ENCODE assay signal across 21 cellular contexts in the genomic region with DNA sequence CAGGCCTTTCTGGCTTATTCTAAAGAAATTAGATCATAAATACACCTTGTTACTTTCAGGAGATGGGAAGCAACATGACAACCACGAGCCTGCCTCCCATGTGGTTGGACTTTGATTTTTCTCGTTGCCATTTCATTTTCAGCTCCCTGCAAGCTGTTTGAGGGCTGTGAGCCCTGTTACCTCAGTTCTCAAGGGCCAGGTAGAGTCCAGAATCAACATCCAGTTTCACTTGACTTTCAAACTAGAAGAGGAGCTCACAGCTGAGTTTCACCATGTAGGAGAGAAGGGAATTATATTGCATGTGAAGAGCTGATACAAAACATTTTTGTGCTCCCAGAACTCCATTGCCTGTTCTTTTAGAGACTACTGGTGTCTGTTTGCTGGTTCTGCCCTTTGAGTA.
DNase-seq lines count a peak whose midpoint lies in the region; ATAC-seq and TF ChIP-seq lines count a peak whose summit lies in the region.
"Had no signal": no experiment of that assay in that cellular context is flagged by ENCODE, and none has a peak within 500 bp of the region (broad histone marks: within the 10 kb centered on the region; RNA-seq: fewer than 3 reads in every experiment).

No MANE protein-coding gene starts in this region.

- 59 to 81% methylated on average over 2 of the region's 2 CpGs for WGBS in lung, 2 donors
- WGBS in thyroid gland, 2 donors: 49 to 57% methylated on average over 2 of the region's 2 CpGs

- H3K9me2 ChIP-seq in PC-3 (replicated peaks; ENCODE audit: low read length): no peaks in the 10 kb centered on the region

- no peak overlapping the region for H3K9ac ChIP-seq in PC-3 (ENCODE audit: low read length)
- H3K9ac ChIP-seq: BLaER1 treated with 17β-estradiol and CSF1 and Interleukin-3, amounts not matched to agents 10 nM and 100 nM; GM23248 had no signal

- peak overlapping the region; percentile 31 for H3K27ac ChIP-seq in cardiac muscle cell
- no peak overlapping the region for H3K27ac ChIP-seq in lung (ENCODE audit: low read depth in 1 of 2, low read length in 1 of 2)
- H3K27ac ChIP-seq in thyroid gland: peak overlapping the region; percentile 8 to 17 (median 14)
- H3K27ac ChIP-seq in PC-3 (ENCODE audit: low read length): no peak overlapping the region
- H3K27ac ChIP-seq: A549; BLaER1 treated with 17β-estradiol and CSF1 and Interleukin-3, amounts not matched to agents 10 nM and 100 nM; GM23248 had no signal

- no TSS peak for BruUV-seq in PC-3 (replicated peaks; lab: Mats Ljungman, UMichigan)

- no peak overlapping the region for H3K4me2 ChIP-seq in PC-3 (ENCODE audit: low read length)
- H3K4me2 ChIP-seq: A549; BLaER1 treated with 17β-estradiol and CSF1 and Interleukin-3, amounts not matched to agents 10 nM and 100 nM had no signal

- no peak overlapping the region for H2AFZ ChIP-seq in PC-3 (ENCODE audit: low read length)
- H2AFZ ChIP-seq: GM23248 had no signal

- TF ChIP-seq CTCF in cardiac muscle cell (IDR thresholded peaks at IDR 0.05; ENCODE audit: low read depth, low read length) (no peak), lung (IDR thresholded peaks at IDR 0.05; ENCODE audit: control extremely low read depth, extremely low read depth) (no peak), thyroid gland (IDR thresholded peaks at IDR 0.05) (no peak), PC-3 (conservative IDR thresholded peaks at IDR 0.05; ENCODE audit: low read depth, low read length) (no peak)

- CTCF ChIA-PET in PC-3 (lab: Charles Lee): no interaction called here

- no peak overlapping the region for H3K4me3 ChIP-seq in cardiac muscle cell
- no peak overlapping the region for H3K4me3 ChIP-seq in lung
- no peak overlapping the region for H3K4me3 ChIP-seq in thyroid gland (replicated peaks in 1 of 3)
- no peak overlapping the region for H3K4me3 ChIP-seq in PC-3 (ENCODE audit: low read length)
- H3K4me3 ChIP-seq: A549; BLaER1 treated with 17β-estradiol and CSF1 and Interleukin-3, amounts not matched to agents 10 nM and 100 nM; GM12878; GM23248 had no signal

- no peak for TF ChIP-seq POLR2A in thyroid gland (IDR thresholded peaks at IDR 0.05)

- H3K36me3 ChIP-seq in cardiac muscle cell (no peaks in the 10 kb centered on the region), lung (ENCODE audit: control insufficient read depth in 2 of 2, insufficient read depth in 2 of 2, low read length in 2 of 2) (no peaks in the 10 kb centered on the region), thyroid gland (no peaks in the 10 kb centered on the region), PC-3 (ENCODE audit: low read depth, low read length) (no peaks in the 10 kb centered on the region)
- H3K36me3 ChIP-seq: BE2C; BLaER1 treated with 17β-estradiol and CSF1 and Interleukin-3, amounts not matched to agents 10 nM and 100 nM had no signal

- H3K4me1 ChIP-seq in cardiac muscle cell (ENCODE audit: low read depth): peaks cover 14% of the 10 kb centered on the region
- no peaks in the 10 kb centered on the region for H3K4me1 ChIP-seq in lung (ENCODE audit: control insufficient read depth in 2 of 2, insufficient read depth in 2 of 2, low read length in 2 of 2)
- peaks cover 3 to 9% of the 10 kb centered on the region in 2 donors for H3K4me1 ChIP-seq in thyroid gland
- no peaks in the 10 kb centered on the region for H3K4me1 ChIP-seq in PC-3 (ENCODE audit: insufficient read depth, low read length)
- H3K4me1 ChIP-seq: A549, BE2C had no signal

- POLR2A ChIA-PET in PC-3 (lab: Charles Lee; ENCODE audit: unreplicated experiment): no interaction called here

- intact Hi-C loops in Right ventricle myocardium superior (cut with DNase I): no loop called here
- intact Hi-C loops in thyroid gland (cut with DNase I): no loop called here
- intact Hi-C loops in PC-3 (cut with micrococcal nuclease): no loop called here

- H3K79me2 ChIP-seq in PC-3 (ENCODE audit: low read length): no peaks in the 10 kb centered on the region

- H3K9me3 ChIP-seq in cardiac muscle cell (ENCODE audit: low read depth) (no peaks in the 10 kb centered on the region), lung (ENCODE audit: control insufficient read depth in 2 of 2, insufficient read depth in 1 of 2, low read length in 1 of 2) (no peaks in the 10 kb centered on the region), thyroid gland (no peaks in the 10 kb centered on the region), PC-3 (ENCODE audit: low read length) (no peaks in the 10 kb centered on the region)
- H3K9me3 ChIP-seq: A549, BE2C had no signal

- H3K27me3 ChIP-seq in cardiac muscle cell: no peaks in the 10 kb centered on the region
- H3K27me3 ChIP-seq in lung (ENCODE audit: control insufficient read depth, insufficient read depth): no peaks in the 10 kb centered on the region
- no peaks in the 10 kb centered on the region for H3K27me3 ChIP-seq in thyroid gland
- no peaks in the 10 kb centered on the region for H3K27me3 ChIP-seq in PC-3 (ENCODE audit: low read length)
- H3K27me3 ChIP-seq: BE2C; BLaER1 treated with 17β-estradiol and CSF1 and Interleukin-3, amounts not matched to agents 10 nM and 100 nM had no signal

- H3F3A ChIP-seq in PC-3 (ENCODE audit: low read length, unreplicated experiment): no peaks in the 10 kb centered on the region

- no peak for ATAC-seq in Right ventricle myocardium superior (ENCODE audit: poor library complexity)
- ATAC-seq in lung (ENCODE audit: insufficient read depth, low FRiP score): no peak
- no peak for ATAC-seq in PC-3
- ATAC-seq: A549, GM12878 had no signal

- DNase-seq in cardiac muscle cell (ENCODE audit: low read depth in 1 of 2, low spot score in 1 of 2) (no peak), Right ventricle myocardium superior (no peak), lung (ENCODE audit: low spot score) (peak; percentile 17), thyroid gland (peak in 1 of 2 donors; percentile 21), PC-3 (no peak), kidney tubule cell (ENCODE audit: low spot score) (no peak), mesenteric fat pad (ENCODE audit: low spot score) (no peak)
- DNase-seq: 8988T; ACHN; AML-193; BE2C; CD4-positive, alpha-beta T cell; CD8-positive, alpha-beta memory T cell; DMS 273 treated with DMSO at 0.1 percent for 48 hours; DND-41; GM23248; H7; HCEC 1CT had no signal

- H4K20me1 ChIP-seq in PC-3 (ENCODE audit: low read length): no peaks in the 10 kb centered on the region
- H4K20me1 ChIP-seq: BLaER1 treated with 17β-estradiol and CSF1 and Interleukin-3, amounts not matched to agents 10 nM and 100 nM had no signal

Comparison
In these comparisons a context has a peak if more than half of its experiments do, and no peak if none do; other contexts are left out.
1. H3K27ac ChIP-seq: peak in cardiac muscle cell (single experiment) and thyroid gland (3 of 3); none in lung (0 of 2) and PC-3 (single experiment).